Comparison of ENCODE assay signal across 10 cellular contexts in the genomic region with DNA sequence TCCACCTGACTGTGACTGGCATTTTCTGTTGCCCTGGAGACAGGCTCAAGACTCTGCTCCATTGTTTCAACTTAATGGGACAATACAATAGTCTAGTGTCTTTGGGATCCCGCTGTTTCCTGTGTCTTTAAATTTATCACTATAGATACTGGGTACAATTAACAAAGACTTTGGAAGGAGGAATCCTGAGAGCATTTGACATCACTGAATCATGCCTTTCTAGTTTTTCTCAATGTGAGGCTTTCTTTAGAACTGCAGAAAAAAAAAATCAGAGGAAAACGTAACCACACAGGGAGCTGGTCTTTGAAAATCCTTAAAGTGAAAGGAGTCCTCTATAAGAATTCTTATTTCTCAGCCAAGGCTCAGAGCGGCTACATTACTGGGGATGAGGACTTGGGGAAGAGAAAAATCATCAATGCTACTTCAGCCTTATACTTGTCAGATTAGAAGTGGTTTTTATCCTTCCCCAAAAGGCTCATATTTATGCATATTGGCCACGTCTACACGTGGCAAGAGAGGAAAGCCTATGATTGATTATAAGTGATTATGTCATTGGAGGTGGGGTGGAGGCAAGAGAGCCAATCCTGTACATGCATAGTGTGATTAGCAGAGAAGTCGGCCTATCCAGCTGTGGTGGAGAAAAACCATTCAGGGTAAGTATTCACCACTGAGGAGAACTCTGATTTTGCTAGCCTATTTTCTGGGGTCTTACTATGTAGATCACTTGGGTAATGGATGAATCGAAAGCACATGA. TPM values are rescaled to one million over a fixed set of nuclear protein-coding genes. Genes with fewer than 3 reads are reported as not detected.
DNase-seq lines count a peak whose midpoint lies in the region; ATAC-seq and TF ChIP-seq lines count a peak whose summit lies in the region.
"Had no signal": no experiment of that assay in that cellular context is flagged by ENCODE, and none has a peak within 500 bp of the region (broad histone marks: within the 10 kb centered on the region; RNA-seq: fewer than 3 reads in every experiment).

No MANE protein-coding gene starts in this region.

- H3K56ac ChIP-seq in IMR-90 (ENCODE audit: extremely low read depth, insufficient read depth, low read length) = no peak overlapping the region

- no TSS peak for BruUV-seq in IMR-90 (replicated peaks; lab: Mats Ljungman, UMichigan)

- H3K9ac ChIP-seq in IMR-90 (ENCODE audit: low read depth, low read length) (no peak overlapping the region), iPS-20b (ENCODE audit: low read depth, low read length) (no peak overlapping the region; the same call in 1 of the 2 replicates), smooth muscle cell (ENCODE audit: low read depth) (no peak overlapping the region)

- H2BK20ac ChIP-seq in IMR-90 (ENCODE audit: low read depth, low read length) = no peak overlapping the region

- dilution Hi-C loops in IMR-90 (cut with HindIII; ENCODE audit: low sequenced_read_pairs, unreplicated experiment) = no loop called here

- no peaks in the 10 kb centered on the region for H3K27me3 Mint-ChIP-seq in brain
- H3K27me3 Mint-ChIP-seq in stimulated activated memory B cell treated with anti-CD40 and anti-IgM and Interleukin-4, amounts not matched to agents 10 μg/mL and 1 μg/mL and 100 μg/mL, for 72 hours = peaks cover 9% of the 10 kb centered on the region

- no peak overlapping the region for H4K5ac ChIP-seq in IMR-90 (ENCODE audit: low read depth, low read length)

- no peak for TF ChIP-seq RAD21 in IMR-90 (IDR thresholded peaks at IDR 0.05; ENCODE audit: low read length)

- H3K36me3 ChIP-seq in IMR-90 (ENCODE audit: control insufficient read depth, insufficient read depth, low read length) (no peaks in the 10 kb centered on the region), iPS-20b (ENCODE audit: insufficient read depth, low read depth, low read length) (no peaks in the 10 kb centered on the region), smooth muscle cell (ENCODE audit: low read depth) (no peaks in the 10 kb centered on the region), transverse colon (no peaks in the 10 kb centered on the region)

- no peak for ATAC-seq in IMR-90 (ENCODE audit: low read depth)
- ATAC-seq in stimulated activated memory B cell treated with anti-CD40 and anti-IgM and Interleukin-4, amounts not matched to agents 10 μg/mL and 1 μg/mL and 100 μg/mL, for 72 hours = no peak
- ATAC-seq: natural killer cell had no signal

- H3K9me3 Mint-ChIP-seq in brain = no peaks in the 10 kb centered on the region
- H3K9me3 Mint-ChIP-seq in stimulated activated memory B cell treated with anti-CD40 and anti-IgM and Interleukin-4, amounts not matched to agents 10 μg/mL and 1 μg/mL and 100 μg/mL, for 72 hours = no peaks in the 10 kb centered on the region
- H3K9me3 Mint-ChIP-seq: natural killer cell had no signal

- H3K4me3 ChIP-seq in IMR-90 (ENCODE audit: insufficient read depth, low read depth, low read length) = no peak overlapping the region
- peak overlapping the region; percentile 16; the same call in 1 of the 2 replicates for H3K4me3 ChIP-seq in iPS-20b (ENCODE audit: low read length)
- H3K4me3 ChIP-seq in smooth muscle cell = no peak overlapping the region
- no peak overlapping the region for H3K4me3 ChIP-seq in transverse colon
- H3K4me3 ChIP-seq: coronary artery had no signal

- no peak for TF ChIP-seq EP300 in transverse colon (IDR thresholded peaks at IDR 0.05; ENCODE audit: low read depth)

- no peak overlapping the region for H3K27ac ChIP-seq in IMR-90 (ENCODE audit: insufficient read depth, low read length)
- no peak overlapping the region for H3K27ac ChIP-seq in iPS-20b (ENCODE audit: low read length)
- peak overlapping the region; percentile 51 for H3K27ac ChIP-seq in smooth muscle cell (ENCODE audit: low read depth)
- H3K27ac ChIP-seq in transverse colon = no peak overlapping the region
- H3K27ac ChIP-seq: coronary artery had no signal

- TF ChIP-seq CTCF in IMR-90 (conservative IDR thresholded peaks at IDR 0.05; ENCODE audit: low read depth, low read length) (no peak), brain (conservative IDR thresholded peaks at IDR 0.05) (no peak), smooth muscle cell (IDR thresholded peaks at IDR 0.05; ENCODE audit: borderline replicate concordance, insufficient read depth, poor library complexity, severe bottlenecking) (no peak), GM10248 (IDR thresholded peaks at IDR 0.05; ENCODE audit: control extremely low read depth, extremely low read depth, low read depth, missing control alignments) (no peak), transverse colon (IDR thresholded peaks at IDR 0.05) (no peak)

- no peak overlapping the region for H2BK15ac ChIP-seq in IMR-90 (ENCODE audit: low read depth, low read length)

- H3K4me1 Mint-ChIP-seq in brain = peaks cover 48% of the 10 kb centered on the region
- H3K4me1 Mint-ChIP-seq in stimulated activated memory B cell treated with anti-CD40 and anti-IgM and Interleukin-4, amounts not matched to agents 10 μg/mL and 1 μg/mL and 100 μg/mL, for 72 hours = no peaks in the 10 kb centered on the region

- no peak overlapping the region for H2BK5ac ChIP-seq in IMR-90 (ENCODE audit: low read depth, low read length, poor library complexity, severe bottlenecking)

- H3K9me1 ChIP-seq in IMR-90 (ENCODE audit: insufficient read depth, low read length) = no peaks in the 10 kb centered on the region; the same call in 1 of the 2 replicates

- H3K4me2 ChIP-seq in IMR-90 (ENCODE audit: low read depth, low read length) (no peak overlapping the region), smooth muscle cell (no peak overlapping the region)

- peak overlapping the region; percentile 54 to 96 (median 85) for H3K27ac Mint-ChIP-seq in brain
- H3K27ac Mint-ChIP-seq in stimulated activated memory B cell treated with anti-CD40 and anti-IgM and Interleukin-4, amounts not matched to agents 10 μg/mL and 1 μg/mL and 100 μg/mL, for 72 hours = no peak overlapping the region
- H3K27ac Mint-ChIP-seq: natural killer cell had no signal

- H3K36me3 Mint-ChIP-seq in brain = no peaks in the 10 kb centered on the region
- H3K36me3 Mint-ChIP-seq in stimulated activated memory B cell treated with anti-CD40 and anti-IgM and Interleukin-4, amounts not matched to agents 10 μg/mL and 1 μg/mL and 100 μg/mL, for 72 hours = no peaks in the 10 kb centered on the region
- H3K36me3 Mint-ChIP-seq: natural killer cell had no signal

- no peaks in the 10 kb centered on the region for H3K79me1 ChIP-seq in IMR-90 (ENCODE audit: low read depth in 1 of 2, low read length in 2 of 2)

- POLR2A ChIA-PET in IMR-90 (lab: Charles Lee; ENCODE audit: unreplicated experiment) (no interaction called here), GM10248 (lab: Yijun Ruan, JAX) (no interaction called here)

- H2BK120ac ChIP-seq in IMR-90 (ENCODE audit: low read depth, low read length) = no peak overlapping the region

- CTCF ChIA-PET in IMR-90 (lab: Yijun Ruan, JAX) (interaction anchor here (0.6 kb wide), 1 partner anchor 16 kb away, joined by 3 read pairs; no protein-coding TSS in a partner anchor), GM10248 (lab: Yijun Ruan, JAX) (interaction anchor here (0.7 to 1.5 kb wide), 3 partner anchors 11 to 39 kb away, joined by 3 to 4 read pairs (median 3); no protein-coding TSS in a partner anchor)

- H3K9me3 ChIP-seq in IMR-90 (ENCODE audit: control insufficient read depth, insufficient read depth, low read length) (no peaks in the 10 kb centered on the region), iPS-20b (ENCODE audit: insufficient read depth, low read depth, low read length) (no peaks in the 10 kb centered on the region), smooth muscle cell (replicated peaks; ENCODE audit: low read depth) (no peaks in the 10 kb centered on the region), transverse colon (no peaks in the 10 kb centered on the region)

- H3K4me1 ChIP-seq in IMR-90 (ENCODE audit: control insufficient read depth, insufficient read depth, low read length) (peaks cover 3% of the 10 kb centered on the region; the same call in 1 of the 2 replicates), iPS-20b (ENCODE audit: insufficient read depth, low read length) (peaks cover 28% of the 10 kb centered on the region; the same call in 1 of the 2 replicates), smooth muscle cell (ENCODE audit: low read depth) (peaks cover 15% of the 10 kb centered on the region), transverse colon (peaks cover 0 to 3% (median 0%) of the 10 kb centered on the region in 4 donors)

- peak; percentile 22 for DNase-seq in IMR-90
- no peak for DNase-seq in smooth muscle cell (lab: John Stamatoyannopoulos, UW; ENCODE audit: unreplicated experiment)
- no peak for DNase-seq in GM10248 (ENCODE audit: extremely low spot score)
- DNase-seq in transverse colon = no peak
- DNase-seq: activated CD8-positive, alpha-beta memory T cell treated with anti-CD3 and anti-CD28 coated beads, Interleukin-2, amount 50 U/mL, for 48 hours; natural killer cell had no signal

- no peak overlapping the region for H4K91ac ChIP-seq in IMR-90 (ENCODE audit: insufficient read depth, low read depth, low read length)

- H3K27me3 ChIP-seq in IMR-90 (ENCODE audit: control insufficient read depth, insufficient read depth, low read length) = peaks cover 2% of the 10 kb centered on the region; the same call in 1 of the 2 replicates
- no peaks in the 10 kb centered on the region for H3K27me3 ChIP-seq in iPS-20b (ENCODE audit: insufficient read depth, low read length)
- no peaks in the 10 kb centered on the region for H3K27me3 ChIP-seq in smooth muscle cell (ENCODE audit: low read depth)
- H3K27me3 ChIP-seq in transverse colon = no peaks in the 10 kb centered on the region

- H3K14ac ChIP-seq in IMR-90 (replicated peaks; ENCODE audit: low read depth, low read length) = no peak overlapping the region

- no peak overlapping the region for H3K18ac ChIP-seq in IMR-90 (ENCODE audit: low read depth, low read length)

- H4K8ac ChIP-seq in IMR-90 (ENCODE audit: low read depth in 2 of 2, low read length in 2 of 2) = no peak overlapping the region

- 100% methylated on average over 1 of the region's 7 CpGs; no CpG with 5 or more reads in 1 of the 2 experiments for WGBS in IMR-90 (ENCODE audit: extremely low coverage in 2 of 2, insufficient read length in 1 of 2), 2 experiments
- WGBS in smooth muscle cell (ENCODE audit: low lambda C conversion rate) = 56% methylated on average over 7 of the region's 7 CpGs
- WGBS in transverse colon (ENCODE audit: low coverage in 1 of 2), 2 donors = 59 to 67% methylated on average over 4 to 7 of the region's 7 CpGs

- H3F3A ChIP-seq in smooth muscle cell (ENCODE audit: low read depth) = no peaks in the 10 kb centered on the region

- no peak overlapping the region for H2AK9ac ChIP-seq in IMR-90 (replicated peaks; ENCODE audit: low read depth, low read length, poor library complexity)

- no peaks in the 10 kb centered on the region for H4K20me1 ChIP-seq in IMR-90 (ENCODE audit: insufficient read depth, low read length)
- no peaks in the 10 kb centered on the region for H4K20me1 ChIP-seq in smooth muscle cell (ENCODE audit: low read depth)

- H3K4me3 Mint-ChIP-seq in brain = peak overlapping the region; percentile 21 to 65 (median 46)
- H3K4me3 Mint-ChIP-seq in stimulated activated memory B cell treated with anti-CD40 and anti-IgM and Interleukin-4, amounts not matched to agents 10 μg/mL and 1 μg/mL and 100 μg/mL, for 72 hours = no peak overlapping the region
- H3K4me3 Mint-ChIP-seq: natural killer cell had no signal

- H2AFZ ChIP-seq in IMR-90 (replicated peaks; ENCODE audit: low read length, poor library complexity) (no peak overlapping the region), smooth muscle cell (ENCODE audit: low read depth) (no peak overlapping the region)

- TF ChIP-seq POLR2A in IMR-90 (IDR thresholded peaks at IDR 0.05; ENCODE audit: low read depth, low read length) (no peak), transverse colon (IDR thresholded peaks at IDR 0.05) (no peak)

- intact Hi-C loops in IMR-90 (cut with micrococcal nuclease) (no loop called here), transverse colon (cut with DNase I; ENCODE audit: low total_unique reads) (no loop called here)

- no peak overlapping the region for H3K23ac ChIP-seq in IMR-90 (ENCODE audit: low read depth, low read length)

- in situ Hi-C loops in IMR-90 (cut with MboI; ENCODE audit: low sequenced_read_pairs) (no loop called here), transverse colon (cut with MboI; ENCODE audit: low pct_ligation_motif_present in 1 of 4, low pct_unique_long_range_greater_than_20kb in 1 of 4, low sequenced_read_pairs in 3 of 4) (no loop called here)

- H3K79me2 ChIP-seq in smooth muscle cell (ENCODE audit: low read depth) = no peaks in the 10 kb centered on the region

- H2AK5ac ChIP-seq in IMR-90 (ENCODE audit: low read depth, low read length) = no peak overlapping the region

- no peak overlapping the region for H3K4ac ChIP-seq in IMR-90 (ENCODE audit: low read depth, low read length)

RNA-seq across cellular contexts. Expression of a gene that starts 34.4 kb away (rescaled TPM):
- total RNA-seq in IMR-90 (2012; rRNA removed) = 19.9 and 30.3 TPM in 2 replicates
- polyA plus RNA-seq in IMR-90 (2012; rRNA removed) = 14.3 and 16.0 TPM in 2 replicates
- polyA plus RNA-seq in IMR-90 (2012; cell fraction: cytosol; rRNA removed) = 5.7 and 6.5 TPM in 2 replicates
- polyA plus RNA-seq in IMR-90 (2012; cell fraction: nucleus; rRNA removed; ENCODE audit: low replicate concordance) = 3.5 and 7.6 TPM in 2 replicates
- 15.0 TPM for polyA plus RNA-seq in brain (ENCODE audit: insufficient read depth, low read depth, low replicate concordance)
- 46.6 and 59.2 TPM in 2 replicates for total RNA-seq in smooth muscle cell
- polyA plus RNA-seq in smooth muscle cell = 25.2 and 32.0 TPM in 2 replicates
- 10 to 100 TPM in 3 of 4 donors, 1 to 10 TPM in 1; 8.8 to 77.1 (median 60.0) TPM for total RNA-seq in transverse colon
